ENCODE assay signal across 1 cellular context in genomic region chr3:193796089-193796488, GRCh38.
TF ChIP-seq lines count a peak whose summit lies in the region.

No MANE protein-coding gene starts in this region.

TF ChIP-seq in HCT116, 20 proteins besides CTCF, POLR2A, EP300 and RAD21 (continued from another document):
- TF ChIP-seq YY1 (IDR thresholded peaks at IDR 0.05; ENCODE audit: extremely low read depth, insufficient replicate concordance, low read depth, low read length) (no peak), ZFX (IDR thresholded peaks at IDR 0.05) (no peak), POLR2AphosphoS5 (IDR thresholded peaks at IDR 0.05; ENCODE audit: low read depth, low read length) (no peak), REST (IDR thresholded peaks at IDR 0.05; ENCODE audit: low read depth) (no peak)
TF ChIP-seq in HCT116: peak in this region for 0.
